In the genomic region with DNA sequence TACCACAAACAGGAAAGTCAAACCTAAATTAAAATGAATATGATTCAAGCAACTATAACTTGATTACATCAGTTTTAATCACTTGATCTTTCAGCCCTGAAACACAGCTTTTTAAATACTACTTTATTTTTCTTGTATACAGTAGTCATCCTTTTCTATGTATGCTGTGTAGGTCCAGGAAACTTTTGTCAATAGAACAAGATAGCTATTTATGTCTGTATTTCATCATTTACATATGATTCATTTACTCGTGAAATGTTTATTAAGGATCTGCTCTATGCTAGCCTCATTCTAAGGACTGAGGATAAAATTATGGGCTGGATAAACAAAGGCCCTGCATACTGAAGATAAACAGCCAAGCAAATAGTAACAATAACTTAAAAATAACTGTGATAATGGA, we compare ENCODE assay signal across 1 cellular context.
TF ChIP-seq lines count a peak whose summit lies in the region.

No MANE protein-coding gene starts in this region.

TF ChIP-seq in HCT116, 20 proteins besides CTCF, POLR2A, EP300 and RAD21:
- TF ChIP-seq ZNF274 (IDR thresholded peaks at IDR 0.05; ENCODE audit: low read depth, low read length) = no peak
- TF ChIP-seq SIN3A (IDR thresholded peaks at IDR 0.05; ENCODE audit: low read depth) = no peak
- no peak for TF ChIP-seq POLR2AphosphoS5 (IDR thresholded peaks at IDR 0.05; ENCODE audit: low read depth, low read length)
- no peak for TF ChIP-seq ZFX (IDR thresholded peaks at IDR 0.05)
- no peak for TF ChIP-seq CBX3 (IDR thresholded peaks at IDR 0.05; ENCODE audit: low read depth)
- no peak for TF ChIP-seq ATF3 (IDR thresholded peaks at IDR 0.05)
- TF ChIP-seq, protein P1, sequence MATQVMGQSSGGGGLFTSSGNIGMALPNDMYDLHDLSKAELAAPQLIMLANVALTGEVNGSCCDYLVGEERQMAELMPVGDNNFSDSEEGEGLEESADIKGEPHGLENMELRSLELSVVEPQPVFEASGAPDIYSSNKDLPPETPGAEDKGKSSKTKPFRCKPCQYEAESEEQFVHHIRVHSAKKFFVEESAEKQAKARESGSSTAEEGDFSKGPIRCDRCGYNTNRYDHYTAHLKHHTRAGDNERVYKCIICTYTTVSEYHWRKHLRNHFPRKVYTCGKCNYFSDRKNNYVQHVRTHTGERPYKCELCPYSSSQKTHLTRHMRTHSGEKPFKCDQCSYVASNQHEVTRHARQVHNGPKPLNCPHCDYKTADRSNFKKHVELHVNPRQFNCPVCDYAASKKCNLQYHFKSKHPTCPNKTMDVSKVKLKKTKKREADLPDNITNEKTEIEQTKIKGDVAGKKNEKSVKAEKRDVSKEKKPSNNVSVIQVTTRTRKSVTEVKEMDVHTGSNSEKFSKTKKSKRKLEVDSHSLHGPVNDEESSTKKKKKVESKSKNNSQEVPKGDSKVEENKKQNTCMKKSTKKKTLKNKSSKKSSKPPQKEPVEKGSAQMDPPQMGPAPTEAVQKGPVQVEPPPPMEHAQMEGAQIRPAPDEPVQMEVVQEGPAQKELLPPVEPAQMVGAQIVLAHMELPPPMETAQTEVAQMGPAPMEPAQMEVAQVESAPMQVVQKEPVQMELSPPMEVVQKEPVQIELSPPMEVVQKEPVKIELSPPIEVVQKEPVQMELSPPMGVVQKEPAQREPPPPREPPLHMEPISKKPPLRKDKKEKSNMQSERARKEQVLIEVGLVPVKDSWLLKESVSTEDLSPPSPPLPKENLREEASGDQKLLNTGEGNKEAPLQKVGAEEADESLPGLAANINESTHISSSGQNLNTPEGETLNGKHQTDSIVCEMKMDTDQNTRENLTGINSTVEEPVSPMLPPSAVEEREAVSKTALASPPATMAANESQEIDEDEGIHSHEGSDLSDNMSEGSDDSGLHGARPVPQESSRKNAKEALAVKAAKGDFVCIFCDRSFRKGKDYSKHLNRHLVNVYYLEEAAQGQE (IDR thresholded peaks at IDR 0.05; ENCODE audit: low read depth) = no peak
- no peak for TF ChIP-seq MAX (IDR thresholded peaks at IDR 0.05)
- no peak for TF ChIP-seq EZH2phosphoT487 (IDR thresholded peaks at IDR 0.05; ENCODE audit: borderline replicate concordance)
- no peak for TF ChIP-seq ELF1 (IDR thresholded peaks at IDR 0.05; ENCODE audit: borderline replicate concordance, low read depth)
- no peak for TF ChIP-seq TCF7L2 (IDR thresholded peaks at IDR 0.05; ENCODE audit: borderline replicate concordance, extremely low read depth, insufficient read depth, insufficient read length)
